ENCODE assay signal across 18 cellular contexts in genomic region chr6:65633516-65633915, GRCh38.
"Had no signal": no experiment of that assay in that cellular context is flagged by ENCODE, and none has a peak within 500 bp of the region (broad histone marks: within the 10 kb centered on the region; RNA-seq: fewer than 3 reads in every experiment).

No MANE protein-coding gene starts in this region.

- H3K4me3 ChIP-seq: adrenal gland, esophagus squamous epithelium, transverse colon had no signal

- DNase-seq: activated CD4-positive, alpha-beta T cell treated with anti-CD3 and anti-CD28 coated beads for 1 hour; activated CD4-positive, alpha-beta T cell treated with anti-CD3 and anti-CD28 coated beads, Interleukin-2, amount 50 U/mL, for 48 hours; activated effector memory CD4-positive, alpha-beta T cell treated with Interleukin-2 at 50 U/mL for 16 hours; activated naive CD4-positive, alpha-beta T cell treated with anti-CD3 and anti-CD28 coated beads, Interleukin-2, amount 50 U/mL, for 16 hours; activated T-cell treated with anti-CD3 and anti-CD28 coated beads, Interleukin-2, amount 50 U/mL, for 4 hours; adrenal gland; cortex of kidney; effector CD8-positive, alpha-beta T cell; esophagus squamous epithelium; foreskin fibroblast; left ventricle myocardium superior; nucleus accumbens; posterior cingulate gyrus; retina; stimulated activated CD4-positive, alpha-beta T cell treated with anti-CD3 and anti-CD28 coated beads, Interleukin-2, amount 100 ng/mL, for 48 hours; stimulated activated naive CD4-positive, alpha-beta T cell treated with Interleukin-2 at 50 U/mL for 16 hours; T1000; transverse colon had no signal
